Comparison of ENCODE assay signal across 13 cellular contexts in the genomic region with DNA sequence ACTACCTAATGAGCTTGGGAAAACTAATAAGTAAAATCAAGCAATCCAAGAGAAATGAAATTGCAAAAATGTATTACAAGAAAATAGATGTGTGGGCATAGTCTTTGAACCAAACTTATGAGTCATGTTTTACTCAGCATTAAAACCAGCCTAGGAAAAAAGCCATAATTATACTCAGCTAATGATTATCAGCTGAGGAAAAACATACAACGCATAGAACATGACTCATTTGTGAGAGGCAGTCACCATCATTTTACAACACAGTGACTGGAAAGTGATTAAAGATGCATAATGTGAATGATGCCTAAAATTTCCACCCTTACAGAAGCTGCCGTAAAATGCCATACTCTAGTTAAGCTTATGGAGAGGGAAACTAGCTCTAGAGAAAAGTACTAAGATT.
DNase-seq lines count a peak whose midpoint lies in the region; ATAC-seq, FAIRE-seq and TF ChIP-seq lines count a peak whose summit lies in the region.
"Had no signal": no experiment of that assay in that cellular context is flagged by ENCODE, and none has a peak within 500 bp of the region (broad histone marks: within the 10 kb centered on the region; RNA-seq: fewer than 3 reads in every experiment).

No MANE protein-coding gene starts in this region.

- WGBS in upper lobe of left lung, 2 donors = 72 to 77% methylated on average over 2 of the region's 2 CpGs

- TF ChIP-seq POLR2A in upper lobe of left lung (IDR thresholded peaks at IDR 0.05) = no peak

- ATAC-seq in upper lobe of left lung (ENCODE audit: low FRiP score in 2 of 2) = no peak
- ATAC-seq: right lobe of liver had no signal

- FAIRE-seq in bronchial epithelial cell (lab: Jason Lieb, UNC) = no peak
- FAIRE-seq: GM12891 had no signal

- TF ChIP-seq CTCF in bronchial epithelial cell (IDR thresholded peaks at IDR 0.05; ENCODE audit: insufficient read depth, low read length, severe bottlenecking) = no peak
- TF ChIP-seq CTCF in upper lobe of left lung (IDR thresholded peaks at IDR 0.05) = no peak

- no peaks in the 10 kb centered on the region for H3K27me3 ChIP-seq in bronchial epithelial cell (ENCODE audit: control insufficient read depth, insufficient read depth, low read length)
- H3K27me3 ChIP-seq in upper lobe of left lung = no peaks in the 10 kb centered on the region
- H3K27me3 ChIP-seq: right lobe of liver had no signal

- DNase-seq in NOMO-1 treated with DMSO at 0.1 percent for 48 hours (lab: John Stamatoyannopoulos, UW; ENCODE audit: unreplicated experiment) (peak; percentile 34), NOMO-1 treated with dmso at 0.1 percent for 144 hours (lab: John Stamatoyannopoulos, UW; ENCODE audit: unreplicated experiment) (no peak), HT1080 (ENCODE audit: low read depth) (peak; percentile 70), bronchial epithelial cell (ENCODE audit: low read depth) (peak; percentile 92), putamen (ENCODE audit: low spot score) (peak; percentile 11), DMS114 treated with DMSO at 0.1 percent for 48 hours (lab: John Stamatoyannopoulos, UW; ENCODE audit: unreplicated experiment) (no peak), upper lobe of left lung (no peak)
- no peak for DNase-seq in activated CD8-positive, alpha-beta memory T cell treated with anti-CD3 and anti-CD28 coated beads, Interleukin-2, amount 50 U/mL, for 48 hours
- DNase-seq: activated naive CD4-positive, alpha-beta T cell treated with anti-CD3 and anti-CD28 coated beads, Interleukin-2, amount 50 U/mL, for 16 hours; right lobe of liver had no signal

- H3K4me3 ChIP-seq in bronchial epithelial cell (ENCODE audit: low read depth, low read length) (no peak overlapping the region), upper lobe of left lung (no peak overlapping the region)
- H3K4me3 ChIP-seq: right lobe of liver, thoracic aorta had no signal

- no peak for TF ChIP-seq EP300 in upper lobe of left lung (IDR thresholded peaks at IDR 0.05)

- H3K36me3 ChIP-seq in bronchial epithelial cell (ENCODE audit: control insufficient read depth, insufficient read depth, low read length) = no peaks in the 10 kb centered on the region
- no peaks in the 10 kb centered on the region for H3K36me3 ChIP-seq in upper lobe of left lung
- H3K36me3 ChIP-seq: right lobe of liver, thoracic aorta had no signal

- H3K9me3 ChIP-seq in upper lobe of left lung = no peaks in the 10 kb centered on the region
- H3K9me3 ChIP-seq: right lobe of liver, thoracic aorta had no signal

- H3K27ac ChIP-seq in upper lobe of left lung = no peak overlapping the region
- H3K27ac ChIP-seq: 22Rv1, right lobe of liver, thoracic aorta had no signal

- H3K4me1 ChIP-seq in upper lobe of left lung = no peaks in the 10 kb centered on the region
- H3K4me1 ChIP-seq: right lobe of liver had no signal

Comparison
In these comparisons a context has a peak if more than half of its experiments do, and no peak if none do; other contexts are left out.
1. DNase-seq: peak in NOMO-1 treated with DMSO at 0.1 percent for 48 hours (single experiment), HT1080 (single experiment), bronchial epithelial cell (single experiment) and putamen (single experiment); none in NOMO-1 treated with dmso at 0.1 percent for 144 hours (single experiment), DMS114 treated with DMSO at 0.1 percent for 48 hours (single experiment), activated CD8-positive, alpha-beta memory T cell treated with anti-CD3 and anti-CD28 coated beads, Interleukin-2, amount 50 U/mL, for 48 hours (single experiment) and upper lobe of left lung (0 of 2).